Comparison of ENCODE assay signal across 19 cellular contexts in genomic region chr2:84297155-84297554, GRCh38.
DNase-seq lines count a peak whose midpoint lies in the region; ATAC-seq and TF ChIP-seq lines count a peak whose summit lies in the region.
"Had no signal": no experiment of that assay in that cellular context is flagged by ENCODE, and none has a peak within 500 bp of the region (broad histone marks: within the 10 kb centered on the region; RNA-seq: fewer than 3 reads in every experiment).

No MANE protein-coding gene starts in this region.

- WGBS in gastroesophageal sphincter (ENCODE audit: low coverage in 1 of 2), 2 donors = 78 to 82% methylated on average over 2 of the region's 3 CpGs

- H3K27me3 ChIP-seq in Peyer's patch (no peaks in the 10 kb centered on the region), gastroesophageal sphincter (no peaks in the 10 kb centered on the region)

- H3K36me3 ChIP-seq in Peyer's patch (no peaks in the 10 kb centered on the region), gastroesophageal sphincter (no peaks in the 10 kb centered on the region)

- peaks cover 3% of the 10 kb centered on the region for H3K9me3 Mint-ChIP-seq in glutamatergic neuron (ENCODE audit: unreplicated experiment)
- H3K9me3 Mint-ChIP-seq in T-helper 2 cell treated with Interferon-gamma antibody and Interleukin-4, amounts not matched to agents 5 μg/mL and 100 μg/mL, for 36 hours = no peaks in the 10 kb centered on the region
- H3K9me3 Mint-ChIP-seq: activated naive CD4-positive, alpha-beta T cell treated with anti-CD3 and anti-CD28 coated beads, Interleukin-2, amount 10 ng/mL, durations not matched to agents 7 days and 5 days; immature natural killer cell; T-cell had no signal

- H3K4me1 ChIP-seq in Peyer's patch (peaks cover 0 to 6% (median 1%) of the 10 kb centered on the region in 4 donors), gastroesophageal sphincter (no peaks in the 10 kb centered on the region)

- peaks cover 6% of the 10 kb centered on the region for H3K27me3 Mint-ChIP-seq in glutamatergic neuron (ENCODE audit: unreplicated experiment)
- H3K27me3 Mint-ChIP-seq in T-helper 2 cell treated with Interferon-gamma antibody and Interleukin-4, amounts not matched to agents 5 μg/mL and 100 μg/mL, for 36 hours (ENCODE audit: low read depth) = peaks cover 5% of the 10 kb centered on the region

- TF ChIP-seq CTCF in Peyer's patch (IDR thresholded peaks at IDR 0.05) (no peak), glutamatergic neuron (IDR thresholded peaks at IDR 0.05; ENCODE audit: partially characterized antibody, unreplicated experiment) (no peak), gastroesophageal sphincter (IDR thresholded peaks at IDR 0.05) (no peak)

- H3K36me3 Mint-ChIP-seq in glutamatergic neuron (ENCODE audit: unreplicated experiment) = no peaks in the 10 kb centered on the region
- no peaks in the 10 kb centered on the region for H3K36me3 Mint-ChIP-seq in T-helper 2 cell treated with Interferon-gamma antibody and Interleukin-4, amounts not matched to agents 5 μg/mL and 100 μg/mL, for 36 hours (ENCODE audit: low read depth)
- H3K36me3 Mint-ChIP-seq: activated naive CD4-positive, alpha-beta T cell treated with anti-CD3 and anti-CD28 coated beads, Interleukin-2, amount 10 ng/mL, durations not matched to agents 7 days and 5 days; immature natural killer cell; T-cell had no signal

- H3K27ac Mint-ChIP-seq in glutamatergic neuron (ENCODE audit: unreplicated experiment) = no peak overlapping the region
- no peak overlapping the region for H3K27ac Mint-ChIP-seq in T-helper 2 cell treated with Interferon-gamma antibody and Interleukin-4, amounts not matched to agents 5 μg/mL and 100 μg/mL, for 36 hours
- H3K27ac Mint-ChIP-seq: activated naive CD4-positive, alpha-beta T cell treated with anti-CD3 and anti-CD28 coated beads, Interleukin-2, amount 10 ng/mL, durations not matched to agents 7 days and 5 days; immature natural killer cell; T-cell had no signal

- ATAC-seq in esophagus mucosa (peak; percentile 91), gastroesophageal sphincter (no peak)
- ATAC-seq: activated CD4-positive, CD25-positive, alpha-beta regulatory T cell treated with anti-CD3 and anti-CD28 coated beads, Interleukin-2, amount 50 U/mL, for 24 hours; T-cell had no signal

- H3K27ac ChIP-seq in Peyer's patch (peak overlapping the region in 3 of 4 donors; percentile 14 to 87 (median 80)), gastroesophageal sphincter (no peak overlapping the region)
- H3K27ac ChIP-seq: skin epidermis had no signal

- H3K4me1 Mint-ChIP-seq in glutamatergic neuron (ENCODE audit: low read depth, unreplicated experiment) = peaks cover 20% of the 10 kb centered on the region
- no peaks in the 10 kb centered on the region for H3K4me1 Mint-ChIP-seq in T-helper 2 cell treated with Interferon-gamma antibody and Interleukin-4, amounts not matched to agents 5 μg/mL and 100 μg/mL, for 36 hours (ENCODE audit: low read depth)
- H3K4me1 Mint-ChIP-seq: activated naive CD4-positive, alpha-beta T cell treated with anti-CD3 and anti-CD28 coated beads, Interleukin-2, amount 10 ng/mL, durations not matched to agents 7 days and 5 days; T-cell had no signal

- no peak overlapping the region for H3K4me3 Mint-ChIP-seq in glutamatergic neuron (ENCODE audit: unreplicated experiment)
- H3K4me3 Mint-ChIP-seq in T-helper 2 cell treated with Interferon-gamma antibody and Interleukin-4, amounts not matched to agents 5 μg/mL and 100 μg/mL, for 36 hours = no peak overlapping the region
- H3K4me3 Mint-ChIP-seq: activated naive CD4-positive, alpha-beta T cell treated with anti-CD3 and anti-CD28 coated beads, Interleukin-2, amount 10 ng/mL, durations not matched to agents 7 days and 5 days; immature natural killer cell; T-cell had no signal

- H3K4me3 ChIP-seq in Peyer's patch (no peak overlapping the region), gastroesophageal sphincter (no peak overlapping the region)
- H3K4me3 ChIP-seq: skin epidermis had no signal

- peak; percentile 11 for DNase-seq in H4 (ENCODE audit: low spot score)
- peak in 2 of 3 donors; percentile 72 to 83 for DNase-seq in Peyer's patch
- peak; percentile 94 for DNase-seq in renal cortical epithelial cell (ENCODE audit: low read depth)
- DNase-seq in glutamatergic neuron = no peak
- no peak for DNase-seq in T-helper 2 cell treated with Interferon-gamma antibody and Interleukin-4, amounts not matched to agents 5 μg/mL and 100 μg/mL, for 36 hours (ENCODE audit: low spot score)
- no peak for DNase-seq in ureter (ENCODE audit: low spot score)
- DNase-seq: activated CD8-positive, alpha-beta memory T cell treated with anti-CD3 and anti-CD28 coated beads, Interleukin-2, amount 50 U/mL, for 4 hours; activated naive CD4-positive, alpha-beta T cell treated with anti-CD3 and anti-CD28 coated beads, Interleukin-2, amount 10 ng/mL, durations not matched to agents 7 days and 5 days; DMS79; effector CD8-positive, alpha-beta T cell; immature natural killer cell; KBM-7; occipital lobe; stimulated activated naive CD4-positive, alpha-beta T cell treated with Interleukin-2 at 50 U/mL for 16 hours; T-cell had no signal

- TF ChIP-seq POLR2A in Peyer's patch (IDR thresholded peaks at IDR 0.05) (no peak), gastroesophageal sphincter (IDR thresholded peaks at IDR 0.05) (no peak)

- TF ChIP-seq EP300 in gastroesophageal sphincter (IDR thresholded peaks at IDR 0.05) = no peak

- no peaks in the 10 kb centered on the region for H3K9me3 ChIP-seq in Peyer's patch
- no peaks in the 10 kb centered on the region for H3K9me3 ChIP-seq in gastroesophageal sphincter

Comparison
In these comparisons a context has a peak if more than half of its experiments do, and no peak if none do; other contexts are left out.
1. DNase-seq: peak in H4 (single experiment), Peyer's patch (2 of 3) and renal cortical epithelial cell (single experiment); none in glutamatergic neuron (single experiment), T-helper 2 cell treated with Interferon-gamma antibody and Interleukin-4, amounts not matched to agents 5 μg/mL and 100 μg/mL, for 36 hours (single experiment) and ureter (single experiment).
2. H3K27ac ChIP-seq: peak in Peyer's patch (3 of 4); none in gastroesophageal sphincter (0 of 4).